Comparison of ENCODE assay signal across 1 cellular context in genomic region chr12:50052964-50053363, GRCh38.
TF ChIP-seq lines count a peak whose summit lies in the region.

No MANE protein-coding gene starts in this region.

TF ChIP-seq in K562, 482 proteins besides CTCF, POLR2A, EP300 and RAD21:
- TF ChIP-seq ZNF354B (CRISPR knock-in tag; IDR thresholded peaks at IDR 0.05): no peak
- peak; percentile 86 for TF ChIP-seq ZNF512 (tag; IDR thresholded peaks at IDR 0.05)
